ENCODE assay signal across 2 cellular contexts in the genomic region with DNA sequence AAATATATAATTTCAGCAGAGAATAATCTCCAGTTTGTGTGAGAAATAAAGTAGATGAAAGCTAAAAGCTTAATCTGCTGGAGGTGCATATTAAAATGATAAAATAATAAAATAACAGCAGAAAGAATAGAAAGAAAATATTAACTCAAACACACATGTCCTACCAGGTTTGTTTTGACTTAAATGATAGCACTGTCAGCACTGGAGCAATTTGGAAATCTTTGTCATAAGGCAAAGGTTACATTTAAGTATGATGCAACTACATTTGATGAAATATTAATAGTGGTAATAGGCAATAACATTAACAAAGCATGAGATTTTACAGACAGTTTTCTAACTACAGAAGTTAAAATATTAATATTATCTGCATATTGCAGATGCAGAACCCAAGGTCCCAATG.
TF ChIP-seq lines count a peak whose summit lies in the region.

No MANE protein-coding gene starts in this region.

TF ChIP-seq in IMR-90, 13 proteins besides CTCF, POLR2A, EP300 and RAD21:
- no peak for TF ChIP-seq BHLHE40 (IDR thresholded peaks at IDR 0.05; ENCODE audit: low read depth, low read length)
- TF ChIP-seq MXI1 (IDR thresholded peaks at IDR 0.05; ENCODE audit: borderline replicate concordance, low read depth, low read length) = no peak
- TF ChIP-seq CHD1 (IDR thresholded peaks at IDR 0.05; ENCODE audit: low read depth, low read length) = no peak
- no peak for TF ChIP-seq MAZ (IDR thresholded peaks at IDR 0.05; ENCODE audit: borderline replicate concordance, low read depth, low read length)
- peak; percentile 34; the same call in 1 of the 2 replicates for TF ChIP-seq CEBPB (IDR thresholded peaks at IDR 0.05; ENCODE audit: low read depth, low read length)
- TF ChIP-seq FOS (IDR thresholded peaks at IDR 0.05; ENCODE audit: low read depth, low read length) = no peak

TF ChIP-seq in endothelial cell of umbilical vein, 7 proteins besides CTCF, POLR2A, EP300 and RAD21:
- TF ChIP-seq EZH2 (IDR thresholded peaks at IDR 0.05; ENCODE audit: borderline replicate concordance, low read depth, low read length, severe bottlenecking) (no peak), GATA2 (IDR thresholded peaks at IDR 0.05; ENCODE audit: insufficient read depth, insufficient read length, low read depth, low read length) (no peak), MYC (IDR thresholded peaks at IDR 0.05; ENCODE audit: low read depth, low read length) (no peak), POLR2AphosphoS5 (IDR thresholded peaks at IDR 0.05; ENCODE audit: insufficient read depth, low read depth, low read length) (no peak), JUN (IDR thresholded peaks at IDR 0.05; ENCODE audit: borderline replicate concordance, insufficient read depth, insufficient read length, low read depth) (no peak), FOS (IDR thresholded peaks at IDR 0.05; ENCODE audit: borderline replicate concordance, insufficient read depth, low read length) (no peak)
- TF ChIP-seq, protein P1, sequence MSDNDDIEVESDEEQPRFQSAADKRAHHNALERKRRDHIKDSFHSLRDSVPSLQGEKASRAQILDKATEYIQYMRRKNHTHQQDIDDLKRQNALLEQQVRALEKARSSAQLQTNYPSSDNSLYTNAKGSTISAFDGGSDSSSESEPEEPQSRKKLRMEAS (IDR thresholded peaks at IDR 0.05; ENCODE audit: insufficient read depth, insufficient read length) = no peak
